In the genomic region with DNA sequence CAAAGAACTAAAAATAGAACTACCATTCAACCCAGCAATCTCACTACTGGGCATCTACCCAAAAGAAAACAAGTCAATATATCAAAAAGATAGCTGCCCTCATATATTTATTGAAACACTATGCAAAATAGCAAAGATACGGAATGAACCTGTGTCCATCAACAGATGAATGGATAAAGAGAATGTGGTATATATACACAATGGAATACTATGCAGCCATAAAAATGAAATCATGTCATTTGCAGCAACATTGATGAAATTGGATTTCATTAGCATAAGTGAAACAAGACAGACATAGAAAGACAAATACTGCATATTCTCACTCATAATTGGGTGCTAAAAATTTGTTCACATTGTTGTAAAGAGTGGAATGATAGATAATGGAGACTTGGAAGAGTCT, we compare ENCODE assay signal across 35 cellular contexts.
"Had no signal": no experiment of that assay in that cellular context is flagged by ENCODE, and none has a peak within 500 bp of the region (broad histone marks: within the 10 kb centered on the region; RNA-seq: fewer than 3 reads in every experiment).

No MANE protein-coding gene starts in this region.

- H3K4me3 ChIP-seq: MG63 had no signal

- H3K36me3 ChIP-seq: MG63 had no signal

- H3K9me3 ChIP-seq: MG63 had no signal

- DNase-seq: Karpas-422, Kasumi-1, MG63, MM.1S, MV-4-11, NCI-H1048, NCI-H1092, NCI-H1092 treated with DMSO at 0.1 percent for 48 hours, NCI-H1105, NCI-H1105 treated with DMSO at 0.1 percent for 48 hours, NCI-H1417, NCI-H1417 treated with DMSO at 0.1 percent for 48 hours, NCI-H1436, NCI-H1436 treated with DMSO at 0.1 percent for 48 hours, NCI-H146, NCI-H1694, NCI-H1694 treated with DMSO at 0.1 percent for 48 hours, NCI-H187, NCI-H187 treated with DMSO at 0.1 percent for 48 hours, NCI-H1930, NCI-H2029, NCI-H2029 treated with DMSO at 0.1 percent for 48 hours, NCI-H2081, NCI-H2081 treated with DMSO at 0.1 percent for 48 hours, NCI-H2107, NCI-H2171, NCI-H2171 treated with DMSO at 0.1 percent for 48 hours, NCI-H2227 treated with DMSO at 0.1 percent for 48 hours, NCI-H226, NCI-H345, NCI-H446, NCI-H446 treated with DMSO at 0.1 percent for 48 hours, NCI-H510A, NCI-H510A treated with DMSO at 0.1 percent for 48 hours, NCI-H524 had no signal
